11 cellular contexts compared by ENCODE assay signal in the genomic region with DNA sequence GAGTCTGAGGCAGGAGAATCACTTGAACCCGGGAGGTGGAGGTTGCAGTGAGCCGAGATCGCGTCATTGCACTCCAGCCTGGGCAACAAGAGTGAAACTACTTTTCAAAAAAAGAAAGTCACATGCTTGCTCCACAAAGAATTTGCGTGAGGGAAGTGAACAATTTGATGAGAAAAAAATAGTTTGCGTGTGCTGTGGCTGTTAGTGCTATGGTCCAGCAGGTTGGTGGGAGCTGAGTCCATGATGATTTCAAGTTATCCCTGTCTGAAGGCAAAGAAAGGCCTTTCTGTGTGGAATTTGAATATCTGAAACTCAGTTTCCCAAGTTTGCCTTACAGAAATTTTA. TPM values are rescaled to one million over a fixed set of nuclear protein-coding genes. Genes with fewer than 3 reads are reported as not detected.
DNase-seq lines count a peak whose midpoint lies in the region; ATAC-seq and TF ChIP-seq lines count a peak whose summit lies in the region.
"Had no signal": no experiment of that assay in that cellular context is flagged by ENCODE, and none has a peak within 500 bp of the region (broad histone marks: within the 10 kb centered on the region; RNA-seq: fewer than 3 reads in every experiment).

No MANE protein-coding gene starts in this region.

- peak overlapping the region; percentile 88 for H3K27ac Mint-ChIP-seq in activated T-cell treated with anti-CD3 and anti-CD28 coated beads, Interleukin-2, amount 50 U/mL, for 24 hours
- peak overlapping the region; percentile 22 for H3K27ac Mint-ChIP-seq in stimulated activated memory B cell treated with anti-CD40 and anti-IgM and Interleukin-4, amounts not matched to agents 10 μg/mL and 1 μg/mL and 100 μg/mL, for 72 hours
- H3K27ac Mint-ChIP-seq in Calu3 (ENCODE audit: unreplicated experiment): no peak overlapping the region

- no TSS peak for BruUV-seq in Calu3 (replicated peaks; lab: Mats Ljungman, UMichigan)

- H3K36me3 Mint-ChIP-seq in activated T-cell treated with anti-CD3 and anti-CD28 coated beads, Interleukin-2, amount 50 U/mL, for 24 hours (ENCODE audit: low read depth): peaks cover 87% of the 10 kb centered on the region
- peaks cover 38% of the 10 kb centered on the region for H3K36me3 Mint-ChIP-seq in stimulated activated memory B cell treated with anti-CD40 and anti-IgM and Interleukin-4, amounts not matched to agents 10 μg/mL and 1 μg/mL and 100 μg/mL, for 72 hours
- H3K36me3 Mint-ChIP-seq in Calu3 (ENCODE audit: insufficient read depth, unreplicated experiment): peaks cover 90% of the 10 kb centered on the region

- H3K4me3 ChIP-seq in RWPE2 (ENCODE audit: severe bottlenecking) (peak overlapping the region; percentile 4), epithelial cell of esophagus (ENCODE audit: low read length) (peak overlapping the region; percentile 4)

- H3K9me3 ChIP-seq in RWPE2 (ENCODE audit: severe bottlenecking): no peaks in the 10 kb centered on the region

- intact Hi-C loops in Calu3 (cut with micrococcal nuclease; ENCODE audit: unreplicated experiment): no loop called here

- peaks cover 49% of the 10 kb centered on the region for H3K4me1 ChIP-seq in RWPE2 (ENCODE audit: insufficient read depth, poor library complexity, severe bottlenecking)

- peaks cover 73% of the 10 kb centered on the region for H3K36me3 ChIP-seq in RWPE2 (ENCODE audit: low read depth)

- CTCF ChIA-PET in Calu3 (lab: Charles Lee): no interaction called here

- TF ChIP-seq CTCF in RWPE2 (IDR thresholded peaks at IDR 0.05; ENCODE audit: poor library complexity, severe bottlenecking) (no peak), epithelial cell of esophagus (IDR thresholded peaks at IDR 0.05; ENCODE audit: insufficient read depth, low read depth, low read length, missing control alignments) (no peak), Calu3 (IDR thresholded peaks at IDR 0.05; ENCODE audit: unreplicated experiment) (no peak)

- no peak for ATAC-seq in RWPE2 (ENCODE audit: low read depth)
- ATAC-seq in stimulated activated memory B cell treated with anti-CD40 and anti-IgM and Interleukin-4, amounts not matched to agents 10 μg/mL and 1 μg/mL and 100 μg/mL, for 72 hours: no peak
- ATAC-seq in HG02678 (IDR thresholded peaks at IDR 0.05; ENCODE audit: unreplicated experiment): no peak
- ATAC-seq: activated CD4-positive, CD25-positive, alpha-beta regulatory T cell treated with anti-CD3 and anti-CD28 coated beads, Interleukin-2, amount 50 U/mL, for 24 hours had no signal

- no peaks in the 10 kb centered on the region for H3K9me3 Mint-ChIP-seq in activated T-cell treated with anti-CD3 and anti-CD28 coated beads, Interleukin-2, amount 50 U/mL, for 24 hours
- no peaks in the 10 kb centered on the region for H3K9me3 Mint-ChIP-seq in stimulated activated memory B cell treated with anti-CD40 and anti-IgM and Interleukin-4, amounts not matched to agents 10 μg/mL and 1 μg/mL and 100 μg/mL, for 72 hours
- H3K9me3 Mint-ChIP-seq in Calu3 (ENCODE audit: low read depth, unreplicated experiment): no peaks in the 10 kb centered on the region

- H3K4me3 Mint-ChIP-seq in activated T-cell treated with anti-CD3 and anti-CD28 coated beads, Interleukin-2, amount 50 U/mL, for 24 hours: peak overlapping the region; percentile 99
- H3K4me3 Mint-ChIP-seq in stimulated activated memory B cell treated with anti-CD40 and anti-IgM and Interleukin-4, amounts not matched to agents 10 μg/mL and 1 μg/mL and 100 μg/mL, for 72 hours: peak overlapping the region; percentile 64
- no peak overlapping the region for H3K4me3 Mint-ChIP-seq in Calu3 (ENCODE audit: low read depth, unreplicated experiment)

- H3K4me1 Mint-ChIP-seq in activated T-cell treated with anti-CD3 and anti-CD28 coated beads, Interleukin-2, amount 50 U/mL, for 24 hours (ENCODE audit: low read depth): peaks cover 71% of the 10 kb centered on the region
- peaks cover 69% of the 10 kb centered on the region for H3K4me1 Mint-ChIP-seq in stimulated activated memory B cell treated with anti-CD40 and anti-IgM and Interleukin-4, amounts not matched to agents 10 μg/mL and 1 μg/mL and 100 μg/mL, for 72 hours
- H3K4me1 Mint-ChIP-seq in Calu3 (ENCODE audit: low read depth, unreplicated experiment): peaks cover 14% of the 10 kb centered on the region

- H3K27ac ChIP-seq in RWPE2 (ENCODE audit: poor library complexity, severe bottlenecking): peak overlapping the region; percentile 82

- H3K27me3 ChIP-seq in RWPE2 (ENCODE audit: insufficient read depth, poor library complexity, severe bottlenecking): no peaks in the 10 kb centered on the region

- DNase-seq in activated T-cell treated with anti-CD3 and anti-CD28 coated beads, Interleukin-2, amount 50 U/mL, for 24 hours: no peak
- DNase-seq in activated T-cell treated with anti-CD3 and anti-CD28 coated beads for 4 hours (no peak), RWPE2 (ENCODE audit: low spot score) (no peak), epithelial cell of esophagus (ENCODE audit: low read depth) (no peak), Calu3 (no peak)
- no peak for DNase-seq in activated CD8-positive, alpha-beta memory T cell treated with anti-CD3 and anti-CD28 coated beads, Interleukin-2, amount 50 U/mL, for 48 hours
- DNase-seq: hypothalamus, nucleus accumbens had no signal

- no peaks in the 10 kb centered on the region for H3K27me3 Mint-ChIP-seq in activated T-cell treated with anti-CD3 and anti-CD28 coated beads, Interleukin-2, amount 50 U/mL, for 24 hours
- no peaks in the 10 kb centered on the region for H3K27me3 Mint-ChIP-seq in stimulated activated memory B cell treated with anti-CD40 and anti-IgM and Interleukin-4, amounts not matched to agents 10 μg/mL and 1 μg/mL and 100 μg/mL, for 72 hours
- no peaks in the 10 kb centered on the region for H3K27me3 Mint-ChIP-seq in Calu3 (ENCODE audit: unreplicated experiment)

RNA-seq across cellular contexts. Expression of gene PRCD, which starts 21.0 kb away (rescaled TPM):
- not detected in 2 replicates for total RNA-seq in Calu3 (2022)

RNA-seq across cellular contexts. Expression of gene CYGB, which starts 23.3 kb away (rescaled TPM):
- not detected in 2 replicates for total RNA-seq in Calu3 (2022)

RNA-seq across cellular contexts. Expression of gene ST6GALNAC2, which starts 24.8 kb away (rescaled TPM):
- 10.5 and 11.6 TPM in 2 replicates for total RNA-seq in Calu3 (2022)

RNA-seq across cellular contexts. Expression of gene RHBDF2, which starts 59.6 kb away (rescaled TPM):
- 47.7 and 47.9 TPM in 2 replicates for total RNA-seq in Calu3 (2022)
